ENCODE assay signal across 22 cellular contexts in genomic region chr4:14977836-14978235, GRCh38.
"Had no signal": no experiment of that assay in that cellular context is flagged by ENCODE, and none has a peak within 500 bp of the region (broad histone marks: within the 10 kb centered on the region; RNA-seq: fewer than 3 reads in every experiment).

No MANE protein-coding gene starts in this region.

- ATAC-seq: heart right ventricle; left lung; pancreas; right lobe of liver; stimulated activated effector memory CD8-positive, alpha-beta T cell treated with anti-CD3 and anti-CD28 coated beads, Interleukin-12 subunit alpha, Interleukin-12 subunit beta, amount 100 ng/mL, for 72 hours; stimulated activated naive CD8-positive, alpha-beta T cell treated with anti-CD3 and anti-CD28 coated beads, Interleukin-15, Interleukin-2, amounts not matched to agents 100 U/mL and 50 U/mL, for 24 hours had no signal

- DNase-seq: effector CD4-positive, alpha-beta T cell; endodermal cell; erythroblast; foreskin melanocyte; heart right ventricle; immature natural killer cell; kidney; left lung; mesendoderm; naive B cell; occipital lobe; pancreas; retina; right lobe of liver; stimulated activated CD4-positive, alpha-beta T cell treated with anti-CD3 and anti-CD28 coated beads, Interleukin-4, amount 100 ng/mL, for 1 hour; stimulated activated CD8-positive, alpha-beta memory T cell treated with anti-CD3 and anti-CD28 coated beads, Interleukin-4, amount 100 ng/mL, for 48 hours; stimulated activated naive CD8-positive, alpha-beta T cell treated with anti-CD3 and anti-CD28 coated beads, Interleukin-15, Interleukin-2, amounts not matched to agents 100 U/mL and 50 U/mL, for 24 hours; thyroid gland had no signal

- H3K4me3 ChIP-seq: coronary artery, heart right ventricle, left lung, pancreas, prostate gland, right lobe of liver, suprapubic skin, thyroid gland had no signal

- H3K9me3 ChIP-seq: pancreas, prostate gland, right lobe of liver, thyroid gland had no signal

- H3K27me3 ChIP-seq: heart right ventricle, left lung, right lobe of liver, suprapubic skin, thyroid gland had no signal

- H3K4me1 ChIP-seq: heart right ventricle, left lung, pancreas, prostate gland, right lobe of liver, suprapubic skin, thyroid gland had no signal

- H3K27ac ChIP-seq: coronary artery, heart right ventricle, left lung, pancreas, prostate gland, right lobe of liver, suprapubic skin, thyroid gland had no signal

- H3K36me3 ChIP-seq: heart right ventricle, left lung, pancreas, prostate gland, right lobe of liver, suprapubic skin, thyroid gland had no signal
